ENCODE assay signal across 10 cellular contexts in genomic region chr19:8355631-8356402, GRCh38. TPM values are rescaled to one million over a fixed set of nuclear protein-coding genes. Genes with fewer than 3 reads are reported as not detected.
DNase-seq lines count a peak whose midpoint lies in the region; TF ChIP-seq lines count a peak whose summit lies in the region.
"Had no signal": no experiment of that assay in that cellular context is flagged by ENCODE, and none has a peak within 500 bp of the region (broad histone marks: within the 10 kb centered on the region; RNA-seq: fewer than 3 reads in every experiment).

No MANE protein-coding gene starts in this region.

- peak overlapping the region; percentile 3 for H3K9ac ChIP-seq in mucosa of stomach (ENCODE audit: low read length)

- H3K27me3 ChIP-seq in mucosa of stomach (ENCODE audit: control insufficient read depth, insufficient read depth, low read length), result peaks cover 4% of the 10 kb centered on the region

- DNase-seq in AG20443 (ENCODE audit: low spot score), result peak; percentile 85
- DNase-seq in MV-4-11 (lab: John Stamatoyannopoulos, UW), result peak; percentile 83
- no peak for DNase-seq in chondrocyte (ENCODE audit: low spot score)
- no peak for DNase-seq in NCI-H748 treated with DMSO at 0.1 percent for 48 hours (lab: John Stamatoyannopoulos, UW)
- no peak for DNase-seq in germinal center (ENCODE audit: low spot score)
- DNase-seq in SHP77 treated with DMSO at 0.1 percent for 48 hours (lab: John Stamatoyannopoulos, UW), result no peak
- DNase-seq in NCI-H1694 (lab: John Stamatoyannopoulos, UW), result no peak

- peaks cover 12% of the 10 kb centered on the region for H3K4me1 ChIP-seq in mucosa of stomach (ENCODE audit: control insufficient read depth, insufficient read depth, low read length)

- no peaks in the 10 kb centered on the region for H3K27me3 Mint-ChIP-seq in chondrocyte (ENCODE audit: low read depth)

- H3K9me3 Mint-ChIP-seq in chondrocyte (ENCODE audit: low read depth), result peaks cover 5% of the 10 kb centered on the region
- H3K9me3 Mint-ChIP-seq: central memory CD8-positive, alpha-beta T cell; T-helper 1 cell treated with Interleukin-12 subunit alpha and Interleukin-12 subunit beta and Interleukin-4 antibody, amounts not matched to agents 30 μg/mL and 1 μg/mL, for 36 hours had no signal

- no peak overlapping the region for H3K4me3 Mint-ChIP-seq in chondrocyte (ENCODE audit: unreplicated experiment)
- H3K4me3 Mint-ChIP-seq: central memory CD8-positive, alpha-beta T cell; T-helper 1 cell treated with Interleukin-12 subunit alpha and Interleukin-12 subunit beta and Interleukin-4 antibody, amounts not matched to agents 30 μg/mL and 1 μg/mL, for 36 hours had no signal

- peak overlapping the region; percentile 92 for H3K27ac Mint-ChIP-seq in chondrocyte (ENCODE audit: unreplicated experiment)
- H3K27ac Mint-ChIP-seq: T-helper 1 cell treated with Interleukin-12 subunit alpha and Interleukin-12 subunit beta and Interleukin-4 antibody, amounts not matched to agents 30 μg/mL and 1 μg/mL, for 36 hours had no signal

- no peaks in the 10 kb centered on the region for H3K9me3 ChIP-seq in mucosa of stomach (ENCODE audit: control insufficient read depth, low read length)

- H3K4me3 ChIP-seq in mucosa of stomach (ENCODE audit: low read length), result no peak overlapping the region

- no peaks in the 10 kb centered on the region for H3K36me3 ChIP-seq in mucosa of stomach (ENCODE audit: control insufficient read depth, insufficient read depth, low read length)

- H3K36me3 Mint-ChIP-seq in chondrocyte (ENCODE audit: low read depth), result peaks cover 2% of the 10 kb centered on the region

- peaks cover 48% of the 10 kb centered on the region for H3K4me1 Mint-ChIP-seq in chondrocyte (ENCODE audit: low read depth)

- peak; percentile 39 for TF ChIP-seq CTCF in chondrocyte (IDR thresholded peaks at IDR 0.05)

RNA-seq across cellular contexts. Expression of gene ANGPTL4, which starts 8.1 kb away (rescaled TPM):
- 56.4 to 143 TPM (median 127 TPM) in 3 replicates for total RNA-seq in chondrocyte

RNA-seq across cellular contexts. Expression of gene KANK3, which starts 12.8 kb away (rescaled TPM):
- total RNA-seq in chondrocyte, result 0.56 to 1.2 TPM (median 1.2 TPM) in 3 replicates

RNA-seq across cellular contexts. Expression of gene RAB11B, which starts 34.3 kb away (rescaled TPM):
- 96.4 to 106 TPM (median 104 TPM) in 3 replicates for total RNA-seq in chondrocyte

RNA-seq across cellular contexts. Expression of gene RPS28, which starts 34.5 kb away (rescaled TPM):
- total RNA-seq in chondrocyte, result 1,057 to 1,248 TPM (median 1,100 TPM) in 3 replicates

RNA-seq across cellular contexts. Expression of gene NDUFA7, which starts 34.6 kb away (rescaled TPM):
- 25.0 to 34.1 TPM (median 26.6 TPM) in 3 replicates for total RNA-seq in chondrocyte

Comparison
In these comparisons a context has a peak if more than half of its experiments do, and no peak if none do; other contexts are left out.
1. DNase-seq: peak in AG20443 (single experiment) and MV-4-11 (single experiment); none in chondrocyte (single experiment), NCI-H748 treated with DMSO at 0.1 percent for 48 hours (single experiment), germinal center (single experiment), SHP77 treated with DMSO at 0.1 percent for 48 hours (single experiment) and NCI-H1694 (single experiment).